Comparison of ENCODE assay signal across 8 cellular contexts in the genomic region with DNA sequence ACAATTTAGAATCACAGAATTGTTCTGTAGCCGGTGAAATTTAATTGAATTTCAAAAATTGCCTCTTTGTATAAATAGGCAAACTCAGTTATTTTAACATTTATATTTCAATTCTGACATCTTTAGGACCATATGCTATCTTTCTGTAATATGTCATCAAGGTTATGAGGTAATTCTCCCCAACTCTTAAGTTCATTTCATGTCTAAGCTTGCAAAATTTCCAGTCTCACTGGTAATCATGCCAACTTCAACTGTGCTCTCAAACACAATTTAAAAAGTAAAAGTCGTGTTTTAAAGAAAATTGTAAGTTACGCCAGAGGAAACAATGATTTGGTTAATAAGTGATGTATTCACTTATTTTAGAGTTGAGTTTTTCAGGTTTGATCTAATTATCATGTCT. TPM values are rescaled to one million over a fixed set of nuclear protein-coding genes. Genes with fewer than 3 reads are reported as not detected.
DNase-seq lines count a peak whose midpoint lies in the region; ATAC-seq, FAIRE-seq and TF ChIP-seq lines count a peak whose summit lies in the region.

No MANE protein-coding gene starts in this region.

- CTCF ChIA-PET in GM12878 (lab: Yijun Ruan, JAX) = interaction anchor here (0.6 to 23.8 kb wide), 37 partner anchors 9 to 322 kb away, joined by 3 to 505 read pairs (median 5); a partner anchor contains a TSS

- TF ChIP-seq CTCF in GM12875 (IDR thresholded peaks at IDR 0.05; ENCODE audit: borderline replicate concordance, insufficient read depth, low read depth, low read length) (no peak), GM12878 (IDR thresholded peaks at IDR 0.05 in 2 of 3, conservative IDR thresholded peaks at IDR 0.05 in 1 of 3; ENCODE audit: control insufficient read depth in 2 of 3, extremely low read depth in 1 of 3, insufficient read depth in 1 of 3, low read depth in 3 of 3, low read length in 3 of 3) (no peak), lower lobe of right lung (IDR thresholded peaks at IDR 0.05) (no peak)

- no peak for DNase-seq in GM12878 (ENCODE audit: low read depth, low spot score)
- no peak for DNase-seq in lower lobe of right lung
- no peak for DNase-seq in hypothalamus (lab: John Stamatoyannopoulos, UW)
- DNase-seq in activated gamma-delta T cell treated with Interleukin-2 at 50 U/mL for 16 hours = no peak
- no peak for DNase-seq in NCI-H1105 (lab: John Stamatoyannopoulos, UW)

- H2AFZ ChIP-seq in ACC112 (ENCODE audit: low read length, unreplicated experiment) (no peak overlapping the region), GM12878 (ENCODE audit: control insufficient read depth, low read depth, low read length) (no peak overlapping the region; the same call in 1 of the 2 replicates)

- H3K79me2 ChIP-seq in ACC112 (ENCODE audit: control insufficient read depth, insufficient read depth, low read length, unreplicated experiment) (peaks cover 57% of the 10 kb centered on the region), GM12878 (ENCODE audit: control insufficient read depth, insufficient read depth, low read length) (peaks cover 64% of the 10 kb centered on the region)

- POLR2A ChIA-PET in GM12878 (lab: Charles Lee) = interaction anchor here (0.7 to 5.8 kb wide), 10 partner anchors 11 to 199 kb away, joined by 3 to 79 read pairs (median 6); a partner anchor contains a TSS

- H3K4me3 ChIP-seq in ACC112 (ENCODE audit: low read depth, low read length) = peak overlapping the region; percentile 93
- H3K4me3 ChIP-seq in GM12875 (ENCODE audit: low read depth, low read length) = peak overlapping the region; percentile 66
- H3K4me3 ChIP-seq in GM12878 = peak overlapping the region; percentile 91
- peak overlapping the region; percentile 94 for H3K4me3 ChIP-seq in lower lobe of right lung

- no peaks in the 10 kb centered on the region for H4K20me1 ChIP-seq in GM12878 (ENCODE audit: control insufficient read depth, insufficient read depth)

- no TSS peak for BruUV-seq in GM12878 (replicated peaks; lab: Mats Ljungman, UMichigan)

- H3K4me1 ChIP-seq in ACC112 (ENCODE audit: control insufficient read depth, insufficient read depth, low read length, unreplicated experiment) (peaks cover 58% of the 10 kb centered on the region), GM12878 (ENCODE audit: control insufficient read depth, insufficient read depth, low read length) (peaks cover 27% of the 10 kb centered on the region), lower lobe of right lung (peaks cover 54% of the 10 kb centered on the region)

- no peak for FAIRE-seq in GM12878 (lab: Jason Lieb, UNC)

- no peaks in the 10 kb centered on the region for H3K9me3 ChIP-seq in GM12878 (replicated peaks; ENCODE audit: control insufficient read depth, insufficient read depth, low read length)
- H3K9me3 ChIP-seq in lower lobe of right lung = no peaks in the 10 kb centered on the region

- TF ChIP-seq POLR2A in GM12878 (IDR thresholded peaks at IDR 0.05; ENCODE audit: low read depth, low read length) = no peak

- intact Hi-C loops in GM12878 (cut with micrococcal nuclease; ENCODE audit: unreplicated experiment) (loop anchor here (5.0 kb wide), 2 partner anchors 40 to 65 kb away; no protein-coding TSS in a partner anchor), lower lobe of right lung (cut with DNase I) (no loop called here)

- RAD21 ChIA-PET in GM12878 (lab: Charles Lee; ENCODE audit: unreplicated experiment) = interaction anchor here (1.0 to 11.2 kb wide), 27 partner anchors 9 to 197 kb away, joined by 3 to 185 read pairs (median 6); a partner anchor contains a TSS

- SMC1A ChIA-PET in GM12878 (lab: Charles Lee; ENCODE audit: uncharacterized antibody, unreplicated experiment) = interaction anchor here (0.7 to 12.8 kb wide), 22 partner anchors 9 to 194 kb away, joined by 3 to 325 read pairs (median 8); a partner anchor contains a TSS

- no peak for TF ChIP-seq EP300 in GM12878 (IDR thresholded peaks at IDR 0.05; ENCODE audit: borderline replicate concordance in 1 of 2, control insufficient read depth in 1 of 2, low read depth in 2 of 2, low read length in 2 of 2)

- ATAC-seq in GM12878 (no peak), lower lobe of right lung (no peak), GM19035 (IDR thresholded peaks at IDR 0.05; ENCODE audit: unreplicated experiment) (no peak)

- peaks cover 5% of the 10 kb centered on the region; the same call in 1 of the 2 replicates for H3K36me3 ChIP-seq in ACC112 (ENCODE audit: insufficient read depth, low read length)
- no peaks in the 10 kb centered on the region for H3K36me3 ChIP-seq in GM12878 (ENCODE audit: control insufficient read depth in 2 of 2, insufficient read depth in 2 of 2, low read length in 1 of 2)
- H3K36me3 ChIP-seq in lower lobe of right lung = no peaks in the 10 kb centered on the region

- H3K9ac ChIP-seq in GM12878 (ENCODE audit: control insufficient read depth, insufficient read depth, low read length) = peak overlapping the region; percentile 77; the same call in 1 of the 2 replicates

- peak overlapping the region; percentile 66 for H3K4me2 ChIP-seq in GM12878 (ENCODE audit: control insufficient read depth, insufficient read depth)

- in situ Hi-C loops in GM12878 (cut with MboI) = loop anchor here (25.0 kb wide), 1 partner anchor 1495 kb away; no protein-coding TSS in a partner anchor

- TF ChIP-seq RAD21 in GM12878 (IDR thresholded peaks at IDR 0.05; ENCODE audit: insufficient read depth, low read depth, low read length) = no peak

- 62% methylated on average over 3 of the region's 3 CpGs for WGBS in GM12878 (ENCODE audit: insufficient coverage, insufficient replicate concordance, low lambda C conversion rate, missing lambda C conversion rate)

- H3K27ac ChIP-seq in ACC112 (ENCODE audit: low read depth, low read length) = peak overlapping the region; percentile 87
- no peak overlapping the region for H3K27ac ChIP-seq in GM12878 (ENCODE audit: control insufficient read depth, insufficient read depth)
- H3K27ac ChIP-seq in lower lobe of right lung = no peak overlapping the region

- no peaks in the 10 kb centered on the region for H3K27me3 ChIP-seq in ACC112 (ENCODE audit: insufficient read depth, low read length)
- H3K27me3 ChIP-seq in GM12878 (replicated peaks in 1 of 2; ENCODE audit: control insufficient read depth in 2 of 2, insufficient read depth in 2 of 2, low read length in 1 of 2) = no peaks in the 10 kb centered on the region
- H3K27me3 ChIP-seq in lower lobe of right lung (ENCODE audit: low read depth) = no peaks in the 10 kb centered on the region

TF ChIP-seq in GM12878, 131 proteins besides CTCF, POLR2A, EP300 and RAD21:
- TF ChIP-seq NR2F1 (conservative IDR thresholded peaks at IDR 0.05) (no peak), SUZ12 (IDR thresholded peaks at IDR 0.05; ENCODE audit: unreplicated experiment) (no peak), POLR2AphosphoS5 (IDR thresholded peaks at IDR 0.05; ENCODE audit: low read length) (no peak), SIX5 (IDR thresholded peaks at IDR 0.05; ENCODE audit: low read depth, low read length, severe bottlenecking) (no peak)

RNA-seq across cellular contexts. Expression of a gene that starts 1.4 kb away (rescaled TPM):
- 24.6 and 31.1 TPM in 2 replicates for total RNA-seq in GM12878 (2013; cell fraction: nucleolus; rRNA removed)
- total RNA-seq in GM12878 (2014; rRNA removed) = 24.5 and 29.8 TPM in 2 replicates
- 43.8 and 44.9 TPM in 2 replicates for total RNA-seq in GM12878 (2014; rRNA removed; fragmentation: Illumina TruSeq; extraction: Trizol)
- 46.1 and 50.3 TPM in 2 replicates for total RNA-seq in GM12878 (2021)
- polyA plus RNA-seq in GM12878 (2011; ENCODE audit: low read depth) = 17.0 TPM
- polyA plus RNA-seq in GM12878 (2011; rRNA removed) = 50.0 and 55.5 TPM in 2 replicates
- 24.8 and 27.7 TPM in 2 replicates for polyA plus RNA-seq in GM12878 (2011; cell fraction: cytosol; rRNA removed)
- polyA plus RNA-seq in GM12878 (2011; cell fraction: nucleus; rRNA removed) = 21.3 and 27.9 TPM in 2 replicates
- 19.6 and 24.0 TPM in 2 replicates for polyA plus RNA-seq in GM12878 (2012)
- 49.7 and 55.3 TPM in 2 replicates for polyA plus RNA-seq in GM12878 (2014; fragmentation: Illumina TruSeq; extraction: Trizol)
- polyA plus RNA-seq in GM12878 (2014; fragmentation: Nextera tagmentation; extraction: Ambion mirVana) = 10 to 100 TPM; 18.9 to 28.8 TPM
- polyA plus RNA-seq in GM12878 (2014; rRNA removed) = 20.1 and 21.4 TPM in 2 replicates
- polyA plus RNA-seq in GM12878 (2016; fragmentation: Nextera tagmentation; extraction: Ambion mirVana) = 10 to 100 TPM; 32.9 to 35.4 TPM
- 80.7 and 105 TPM in 2 replicates for polyA minus RNA-seq in GM12878 (2011; rRNA and poly(A)+ RNA removed)
- 25.5 and 28.4 TPM in 2 replicates for polyA minus RNA-seq in GM12878 (2011; cell fraction: cytosol; rRNA and poly(A)+ RNA removed)
- 19.9 and 34.3 TPM in 2 replicates for polyA minus RNA-seq in GM12878 (2011; cell fraction: nucleus; rRNA and poly(A)+ RNA removed)
- 64.4 TPM for total RNA-seq in lower lobe of right lung

RNA-seq across cellular contexts. Expression of a gene that starts 42.7 kb away (rescaled TPM):
- 0.17 TPM in 1 of 2 replicates, not detected in the other for total RNA-seq in GM12878 (2013; cell fraction: nucleolus; rRNA removed)
- total RNA-seq in GM12878 (2014; rRNA removed) = 0.11 TPM in 1 of 2 replicates, not detected in the other
- total RNA-seq in GM12878 (2014; rRNA removed; fragmentation: Illumina TruSeq; extraction: Trizol) = 0.09 TPM in 1 of 2 replicates, not detected in the other
- 0.08 and 0.11 TPM in 2 replicates for total RNA-seq in GM12878 (2021)
- 0.22 TPM for polyA plus RNA-seq in GM12878 (2011; ENCODE audit: low read depth)
- polyA plus RNA-seq in GM12878 (2011; rRNA removed) = not detected in 2 replicates
- not detected in 2 replicates for polyA plus RNA-seq in GM12878 (2011; cell fraction: cytosol; rRNA removed)
- 0.04 TPM in 1 of 2 replicates, not detected in the other for polyA plus RNA-seq in GM12878 (2011; cell fraction: nucleus; rRNA removed)
- polyA plus RNA-seq in GM12878 (2012) = 0.24 TPM in 2 replicates
- polyA plus RNA-seq in GM12878 (2014; fragmentation: Illumina TruSeq; extraction: Trizol) = 0.01 TPM in 1 of 2 replicates, not detected in the other
- not detected for polyA plus RNA-seq in GM12878 (2014; fragmentation: Nextera tagmentation; extraction: Ambion mirVana)
- 0.08 and 0.09 TPM in 2 replicates for polyA plus RNA-seq in GM12878 (2014; rRNA removed)
- polyA plus RNA-seq in GM12878 (2016; fragmentation: Nextera tagmentation; extraction: Ambion mirVana) = under 1 TPM; 0.14 to 0.32 TPM
- not detected in 2 replicates for polyA minus RNA-seq in GM12878 (2011; rRNA and poly(A)+ RNA removed)
- polyA minus RNA-seq in GM12878 (2011; cell fraction: cytosol; rRNA and poly(A)+ RNA removed) = not detected in 2 replicates
- polyA minus RNA-seq in GM12878 (2011; cell fraction: nucleus; rRNA and poly(A)+ RNA removed) = not detected in 2 replicates
- 2.8 TPM for total RNA-seq in lower lobe of right lung
